In the genomic region with DNA sequence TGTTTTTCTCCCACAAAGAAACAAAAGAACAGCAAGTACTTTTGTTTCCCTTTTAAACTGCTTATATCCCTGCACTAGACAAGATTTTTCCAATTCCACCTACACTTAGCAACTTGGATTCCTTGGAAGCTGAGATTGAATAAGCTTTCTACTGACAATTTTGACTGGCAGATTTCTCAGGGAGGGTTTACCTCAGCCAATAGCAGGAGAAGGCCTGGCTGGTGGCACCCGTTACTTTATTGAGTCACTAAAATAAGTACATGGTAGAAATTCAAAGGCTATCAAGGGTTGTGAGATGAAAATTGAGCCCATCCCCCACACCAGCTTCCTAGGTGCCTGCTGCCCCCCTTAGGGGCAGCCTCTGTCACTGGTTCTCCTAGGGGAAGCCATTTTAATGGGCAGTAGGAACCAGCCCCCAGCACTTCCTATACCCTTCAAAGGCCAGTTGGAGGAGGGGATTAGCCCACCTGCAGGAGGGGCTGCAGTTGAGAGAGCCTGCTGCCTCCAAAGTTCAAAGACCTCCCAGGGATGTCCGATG, we compare ENCODE assay signal across 19 cellular contexts.
A peak's percentile ranks its signal among the peaks of the same experiment; 100 is the strongest.
DNase-seq lines count a peak whose midpoint lies in the region; ATAC-seq and TF ChIP-seq lines count a peak whose summit lies in the region.
"Had no signal": no experiment of that assay in that cellular context is flagged by ENCODE, and none has a peak within 500 bp of the region (broad histone marks: within the 10 kb centered on the region; RNA-seq: fewer than 3 reads in every experiment).

No MANE protein-coding gene starts in this region.

- peaks cover 14% of the 10 kb centered on the region for H3K9me3 Mint-ChIP-seq in activated naive CD4-positive, alpha-beta T cell treated with anti-CD3 and anti-CD28 coated beads for 36 hours
- peaks cover 3% of the 10 kb centered on the region for H3K9me3 Mint-ChIP-seq in activated naive CD4-positive, alpha-beta T cell treated with anti-CD3 and anti-CD28 coated beads, Interleukin-2, amount 10 ng/mL, durations not matched to agents 7 days and 5 days
- peaks cover 18% of the 10 kb centered on the region for H3K9me3 Mint-ChIP-seq in activated T-helper 1 cell treated with anti-CD3 and anti-CD28 coated beads, Interleukin-12 subunit alpha, Interleukin-12 subunit beta, Interleukin-2, Interleukin-4 antibody, amounts not matched to agents 30 ng/mL and 10 ng/mL and 1 ng/mL, durations not matched to agents 14 hours and 24 hours and 36 hours
- no peaks in the 10 kb centered on the region for H3K9me3 Mint-ChIP-seq in stimulated activated effector memory CD8-positive, alpha-beta T cell treated with anti-CD3 and anti-CD28 coated beads, Interleukin-12 subunit alpha, Interleukin-12 subunit beta, amount 100 ng/mL, for 72 hours
- H3K9me3 Mint-ChIP-seq: activated T-cell treated with anti-CD3 and anti-CD28 coated beads, Interleukin-2, amount 50 U/mL, for 4 hours had no signal

- peak; percentile 14 for ATAC-seq in HG02610 (IDR thresholded peaks at IDR 0.05; ENCODE audit: unreplicated experiment)
- ATAC-seq in stimulated activated effector memory CD8-positive, alpha-beta T cell treated with anti-CD3 and anti-CD28 coated beads, Interleukin-12 subunit alpha, Interleukin-12 subunit beta, amount 100 ng/mL, for 72 hours, result peak; percentile 46
- ATAC-seq: PC-3, sciatic nerve had no signal

- no peaks in the 10 kb centered on the region for H3K36me3 Mint-ChIP-seq in activated naive CD4-positive, alpha-beta T cell treated with anti-CD3 and anti-CD28 coated beads for 36 hours (ENCODE audit: low read depth)
- no peaks in the 10 kb centered on the region for H3K36me3 Mint-ChIP-seq in activated naive CD4-positive, alpha-beta T cell treated with anti-CD3 and anti-CD28 coated beads, Interleukin-2, amount 10 ng/mL, durations not matched to agents 7 days and 5 days
- peaks cover 6% of the 10 kb centered on the region for H3K36me3 Mint-ChIP-seq in activated T-helper 1 cell treated with anti-CD3 and anti-CD28 coated beads, Interleukin-12 subunit alpha, Interleukin-12 subunit beta, Interleukin-2, Interleukin-4 antibody, amounts not matched to agents 30 ng/mL and 10 ng/mL and 1 ng/mL, durations not matched to agents 14 hours and 24 hours and 36 hours (ENCODE audit: low read depth)
- no peaks in the 10 kb centered on the region for H3K36me3 Mint-ChIP-seq in stimulated activated effector memory CD8-positive, alpha-beta T cell treated with anti-CD3 and anti-CD28 coated beads, Interleukin-12 subunit alpha, Interleukin-12 subunit beta, amount 100 ng/mL, for 72 hours
- H3K36me3 Mint-ChIP-seq: CD14-positive monocyte, naive B cell had no signal

- CTCF ChIA-PET in activated naive CD4-positive, alpha-beta T cell treated with anti-CD3 and anti-CD28 coated beads for 36 hours (lab: Charles Lee), result no interaction called here
- CTCF ChIA-PET in activated naive CD4-positive, alpha-beta T cell treated with anti-CD3 and anti-CD28 coated beads, Interleukin-2, amount 10 ng/mL, durations not matched to agents 7 days and 5 days (lab: Charles Lee), result no interaction called here

- no peak overlapping the region for H3K4me3 Mint-ChIP-seq in activated naive CD4-positive, alpha-beta T cell treated with anti-CD3 and anti-CD28 coated beads for 36 hours
- H3K4me3 Mint-ChIP-seq in activated naive CD4-positive, alpha-beta T cell treated with anti-CD3 and anti-CD28 coated beads, Interleukin-2, amount 10 ng/mL, durations not matched to agents 7 days and 5 days, result no peak overlapping the region
- no peak overlapping the region for H3K4me3 Mint-ChIP-seq in activated T-helper 1 cell treated with anti-CD3 and anti-CD28 coated beads, Interleukin-12 subunit alpha, Interleukin-12 subunit beta, Interleukin-2, Interleukin-4 antibody, amounts not matched to agents 30 ng/mL and 10 ng/mL and 1 ng/mL, durations not matched to agents 14 hours and 24 hours and 36 hours
- H3K4me3 Mint-ChIP-seq in stimulated activated effector memory CD8-positive, alpha-beta T cell treated with anti-CD3 and anti-CD28 coated beads, Interleukin-12 subunit alpha, Interleukin-12 subunit beta, amount 100 ng/mL, for 72 hours, result no peak overlapping the region
- H3K4me3 Mint-ChIP-seq: activated T-cell treated with anti-CD3 and anti-CD28 coated beads, Interleukin-2, amount 50 U/mL, for 4 hours; CD14-positive monocyte; naive B cell had no signal

- H3K4me1 Mint-ChIP-seq in activated naive CD4-positive, alpha-beta T cell treated with anti-CD3 and anti-CD28 coated beads for 36 hours (ENCODE audit: low read depth), result peaks cover 6% of the 10 kb centered on the region
- H3K4me1 Mint-ChIP-seq in activated naive CD4-positive, alpha-beta T cell treated with anti-CD3 and anti-CD28 coated beads, Interleukin-2, amount 10 ng/mL, durations not matched to agents 7 days and 5 days, result peaks cover 2% of the 10 kb centered on the region
- H3K4me1 Mint-ChIP-seq in activated T-helper 1 cell treated with anti-CD3 and anti-CD28 coated beads, Interleukin-12 subunit alpha, Interleukin-12 subunit beta, Interleukin-2, Interleukin-4 antibody, amounts not matched to agents 30 ng/mL and 10 ng/mL and 1 ng/mL, durations not matched to agents 14 hours and 24 hours and 36 hours (ENCODE audit: low read depth), result peaks cover 15% of the 10 kb centered on the region
- H3K4me1 Mint-ChIP-seq in stimulated activated effector memory CD8-positive, alpha-beta T cell treated with anti-CD3 and anti-CD28 coated beads, Interleukin-12 subunit alpha, Interleukin-12 subunit beta, amount 100 ng/mL, for 72 hours, result peaks cover 6% of the 10 kb centered on the region
- H3K4me1 Mint-ChIP-seq: CD14-positive monocyte, naive B cell had no signal

- H3K27me3 Mint-ChIP-seq in activated naive CD4-positive, alpha-beta T cell treated with anti-CD3 and anti-CD28 coated beads for 36 hours (ENCODE audit: low read depth), result no peaks in the 10 kb centered on the region
- no peaks in the 10 kb centered on the region for H3K27me3 Mint-ChIP-seq in activated naive CD4-positive, alpha-beta T cell treated with anti-CD3 and anti-CD28 coated beads, Interleukin-2, amount 10 ng/mL, durations not matched to agents 7 days and 5 days
- peaks cover 1% of the 10 kb centered on the region for H3K27me3 Mint-ChIP-seq in activated T-helper 1 cell treated with anti-CD3 and anti-CD28 coated beads, Interleukin-12 subunit alpha, Interleukin-12 subunit beta, Interleukin-2, Interleukin-4 antibody, amounts not matched to agents 30 ng/mL and 10 ng/mL and 1 ng/mL, durations not matched to agents 14 hours and 24 hours and 36 hours (ENCODE audit: insufficient read depth)

- DNase-seq in activated naive CD4-positive, alpha-beta T cell treated with anti-CD3 and anti-CD28 coated beads for 36 hours, result no peak
- no peak for DNase-seq in activated naive CD4-positive, alpha-beta T cell treated with anti-CD3 and anti-CD28 coated beads, Interleukin-2, amount 10 ng/mL, durations not matched to agents 7 days and 5 days
- DNase-seq in activated T-helper 1 cell treated with anti-CD3 and anti-CD28 coated beads, Interleukin-12 subunit alpha, Interleukin-12 subunit beta, Interleukin-2, Interleukin-4 antibody, amounts not matched to agents 30 ng/mL and 10 ng/mL and 1 ng/mL, durations not matched to agents 14 hours and 24 hours and 36 hours (ENCODE audit: low spot score), result no peak
- no peak for DNase-seq in stimulated activated effector memory CD8-positive, alpha-beta T cell treated with anti-CD3 and anti-CD28 coated beads, Interleukin-12 subunit alpha, Interleukin-12 subunit beta, amount 100 ng/mL, for 72 hours (ENCODE audit: low spot score in 2 of 2)
- no peak for DNase-seq in stimulated activated CD4-positive, alpha-beta T cell treated with anti-CD3 and anti-CD28 coated beads, Interleukin-4, amount 100 ng/mL, for 1 hour
- no peak for DNase-seq in occipital lobe (lab: John Stamatoyannopoulos, UW)
- no peak for DNase-seq in GM10266 (ENCODE audit: extremely low spot score)
- DNase-seq: activated CD4-positive, CD25-positive, alpha-beta regulatory T cell treated with anti-CD3 and anti-CD28 coated beads, Interleukin-2, amount 50 U/mL, for 72 hours; activated T-cell treated with anti-CD3 and anti-CD28 coated beads, Interleukin-2, amount 50 U/mL, for 4 hours; esophagus squamous epithelium; glutamatergic neuron; naive B cell; NCI-H1417; NCI-H2171; NCI-H526 treated with DMSO at 0.1 percent for 48 hours; PC-3 had no signal

- no peak for TF ChIP-seq CTCF in GM10266 (IDR thresholded peaks at IDR 0.05; ENCODE audit: control insufficient read depth, insufficient read depth, low read depth, missing control alignments)

- H3K27ac Mint-ChIP-seq in activated naive CD4-positive, alpha-beta T cell treated with anti-CD3 and anti-CD28 coated beads for 36 hours, result peak overlapping the region; percentile 60
- H3K27ac Mint-ChIP-seq in activated naive CD4-positive, alpha-beta T cell treated with anti-CD3 and anti-CD28 coated beads, Interleukin-2, amount 10 ng/mL, durations not matched to agents 7 days and 5 days, result no peak overlapping the region
- H3K27ac Mint-ChIP-seq in activated T-helper 1 cell treated with anti-CD3 and anti-CD28 coated beads, Interleukin-12 subunit alpha, Interleukin-12 subunit beta, Interleukin-2, Interleukin-4 antibody, amounts not matched to agents 30 ng/mL and 10 ng/mL and 1 ng/mL, durations not matched to agents 14 hours and 24 hours and 36 hours, result peak overlapping the region; percentile 83
- H3K27ac Mint-ChIP-seq in stimulated activated effector memory CD8-positive, alpha-beta T cell treated with anti-CD3 and anti-CD28 coated beads, Interleukin-12 subunit alpha, Interleukin-12 subunit beta, amount 100 ng/mL, for 72 hours, result no peak overlapping the region
- H3K27ac Mint-ChIP-seq: CD14-positive monocyte, naive B cell had no signal

- intact Hi-C loops in activated naive CD4-positive, alpha-beta T cell treated with anti-CD3 and anti-CD28 coated beads for 36 hours (cut with micrococcal nuclease), result no loop called here
- intact Hi-C loops in activated T-helper 1 cell treated with anti-CD3 and anti-CD28 coated beads, Interleukin-12 subunit alpha, Interleukin-12 subunit beta, Interleukin-2, Interleukin-4 antibody, amounts not matched to agents 30 ng/mL and 10 ng/mL and 1 ng/mL, durations not matched to agents 14 hours and 24 hours and 36 hours (cut with micrococcal nuclease), result loop anchor here (1.0 to 5.0 kb wide), 5 partner anchors 59 to 1523 kb away; a partner anchor contains a TSS

Comparison
In these comparisons a context has a peak if more than half of its experiments do, and no peak if none do; other contexts are left out.
1. H3K27ac Mint-ChIP-seq: peak in activated naive CD4-positive, alpha-beta T cell treated with anti-CD3 and anti-CD28 coated beads for 36 hours (single experiment) and activated T-helper 1 cell treated with anti-CD3 and anti-CD28 coated beads, Interleukin-12 subunit alpha, Interleukin-12 subunit beta, Interleukin-2, Interleukin-4 antibody, amounts not matched to agents 30 ng/mL and 10 ng/mL and 1 ng/mL, durations not matched to agents 14 hours and 24 hours and 36 hours (single experiment); none in activated naive CD4-positive, alpha-beta T cell treated with anti-CD3 and anti-CD28 coated beads, Interleukin-2, amount 10 ng/mL, durations not matched to agents 7 days and 5 days (single experiment) and stimulated activated effector memory CD8-positive, alpha-beta T cell treated with anti-CD3 and anti-CD28 coated beads, Interleukin-12 subunit alpha, Interleukin-12 subunit beta, amount 100 ng/mL, for 72 hours (single experiment).